ENCODE assay signal across 16 cellular contexts in genomic region chr2:41998201-41998781, GRCh38. TPM values are rescaled to one million over a fixed set of nuclear protein-coding genes. Genes with fewer than 3 reads are reported as not detected.
DNase-seq lines count a peak whose midpoint lies in the region; ATAC-seq and TF ChIP-seq lines count a peak whose summit lies in the region.
"Had no signal": no experiment of that assay in that cellular context is flagged by ENCODE, and none has a peak within 500 bp of the region (broad histone marks: within the 10 kb centered on the region; RNA-seq: fewer than 3 reads in every experiment).

No MANE protein-coding gene starts in this region.

- BruUV-seq in MCF 10A (replicated peaks; lab: Mats Ljungman, UMichigan), result no TSS peak

- H3K4me2 ChIP-seq in smooth muscle cell, result peak overlapping the region; percentile 64
- H3K4me2 ChIP-seq: BLaER1 treated with 17β-estradiol and CSF1 and Interleukin-3, amounts not matched to agents 10 nM and 100 nM had no signal

- POLR2A ChIA-PET in MCF 10A (lab: Yijun Ruan, JAX), result no interaction called here

- H3K27ac ChIP-seq in dorsolateral prefrontal cortex (peak overlapping the region in 30 of 59 donors; percentile 0 to 71 (median 36)), left lung (peak overlapping the region in 1 of 2 donors; percentile 62), smooth muscle cell (ENCODE audit: low read depth) (peak overlapping the region; percentile 64), caudate nucleus (ENCODE audit: low read depth, low read length) (no peak overlapping the region)
- H3K27ac ChIP-seq: BLaER1 treated with 17β-estradiol and CSF1 and Interleukin-3, amounts not matched to agents 10 nM and 100 nM; neutrophil had no signal

- peaks cover 2% of the 10 kb centered on the region for H3K9me3 Mint-ChIP-seq in MCF 10A (ENCODE audit: unreplicated experiment)

- no peak overlapping the region for H3K4me3 ChIP-seq in dorsolateral prefrontal cortex
- no peak overlapping the region for H3K4me3 ChIP-seq in left lung
- no peak overlapping the region for H3K4me3 ChIP-seq in smooth muscle cell
- H3K4me3 ChIP-seq: BLaER1 treated with 17β-estradiol and CSF1 and Interleukin-3, amounts not matched to agents 10 nM and 100 nM had no signal

- H3K9ac ChIP-seq in smooth muscle cell (ENCODE audit: low read depth), result no peak overlapping the region
- H3K9ac ChIP-seq: BLaER1 treated with 17β-estradiol and CSF1 and Interleukin-3, amounts not matched to agents 10 nM and 100 nM had no signal

- WGBS in smooth muscle cell (ENCODE audit: low lambda C conversion rate), result 41% methylated on average over 7 of the region's 7 CpGs

- no peaks in the 10 kb centered on the region for H4K20me1 ChIP-seq in smooth muscle cell (ENCODE audit: low read depth)
- H4K20me1 ChIP-seq: BLaER1 treated with 17β-estradiol and CSF1 and Interleukin-3, amounts not matched to agents 10 nM and 100 nM had no signal

- intact Hi-C loops in dorsolateral prefrontal cortex (cut with DNase I), result no loop called here
- intact Hi-C loops in left lung (cut with DNase I), result no loop called here
- intact Hi-C loops in MCF 10A (cut with micrococcal nuclease), result no loop called here

- peaks cover 24% of the 10 kb centered on the region for H3K27me3 Mint-ChIP-seq in MCF 10A (ENCODE audit: insufficient read depth, unreplicated experiment)

- no peak overlapping the region for H3K4me3 Mint-ChIP-seq in MCF 10A (ENCODE audit: unreplicated experiment)

- H2AFZ ChIP-seq in smooth muscle cell (ENCODE audit: low read depth), result peak overlapping the region; percentile 11

- peak; percentile 13 for ATAC-seq in left lung

- CTCF ChIA-PET in MCF 10A (lab: Yijun Ruan, JAX), result no interaction called here

- H3K36me3 ChIP-seq in left lung (no peaks in the 10 kb centered on the region), smooth muscle cell (ENCODE audit: low read depth) (no peaks in the 10 kb centered on the region)
- H3K36me3 ChIP-seq: neutrophil had no signal

- H3F3A ChIP-seq in smooth muscle cell (ENCODE audit: low read depth), result no peaks in the 10 kb centered on the region

- DNase-seq in ELF-1 (ENCODE audit: low read depth, low spot score), result peak; percentile 24
- DNase-seq in dorsolateral prefrontal cortex, result no peak
- no peak for DNase-seq in left lung
- DNase-seq in smooth muscle cell (lab: John Stamatoyannopoulos, UW; ENCODE audit: unreplicated experiment), result no peak
- no peak for DNase-seq in 8988T
- DNase-seq in MCF 10A (ENCODE audit: unreplicated experiment), result no peak
- DNase-seq in hepatic stellate cell (ENCODE audit: low spot score), result no peak
- no peak for DNase-seq in caudate nucleus (lab: John Stamatoyannopoulos, UW)
- DNase-seq: central memory CD4-positive, alpha-beta T cell; hypothalamus; kidney; NCI-H146; stimulated activated naive CD4-positive, alpha-beta T cell treated with Interleukin-2 at 50 U/mL for 16 hours; T1000 had no signal

- no peak overlapping the region for H3K27ac Mint-ChIP-seq in MCF 10A (ENCODE audit: low read depth, unreplicated experiment)

- no peaks in the 10 kb centered on the region for H3K79me2 ChIP-seq in smooth muscle cell (ENCODE audit: low read depth)

- no peaks in the 10 kb centered on the region for H3K4me1 ChIP-seq in left lung
- H3K4me1 ChIP-seq in smooth muscle cell (ENCODE audit: low read depth), result peaks cover 20% of the 10 kb centered on the region
- H3K4me1 ChIP-seq: BLaER1 treated with 17β-estradiol and CSF1 and Interleukin-3, amounts not matched to agents 10 nM and 100 nM had no signal

- H3K27me3 ChIP-seq in dorsolateral prefrontal cortex (no peaks in the 10 kb centered on the region), left lung (no peaks in the 10 kb centered on the region), smooth muscle cell (ENCODE audit: low read depth) (no peaks in the 10 kb centered on the region)
- H3K27me3 ChIP-seq: BLaER1 treated with 17β-estradiol and CSF1 and Interleukin-3, amounts not matched to agents 10 nM and 100 nM; neutrophil had no signal

- H3K36me3 Mint-ChIP-seq in MCF 10A (ENCODE audit: insufficient read depth, unreplicated experiment), result no peaks in the 10 kb centered on the region

- TF ChIP-seq CTCF in dorsolateral prefrontal cortex (IDR thresholded peaks at IDR 0.05 in 54 of 56, conservative IDR thresholded peaks at IDR 0.05 in 2 of 56; ENCODE audit: low read depth in 1 of 56, partially characterized antibody in 56 of 56) (no peak), left lung (IDR thresholded peaks at IDR 0.05) (no peak), smooth muscle cell (IDR thresholded peaks at IDR 0.05; ENCODE audit: borderline replicate concordance, insufficient read depth, poor library complexity, severe bottlenecking) (no peak), MCF 10A (IDR thresholded peaks at IDR 0.05; ENCODE audit: unreplicated experiment) (no peak)

- peaks cover 0 to under 1% of the 10 kb centered on the region in 2 donors for H3K9me3 ChIP-seq in left lung
- H3K9me3 ChIP-seq in smooth muscle cell (replicated peaks; ENCODE audit: low read depth), result no peaks in the 10 kb centered on the region
- H3K9me3 ChIP-seq: neutrophil had no signal

- no peaks in the 10 kb centered on the region for H3K4me1 Mint-ChIP-seq in MCF 10A (ENCODE audit: insufficient read depth, unreplicated experiment)

RNA-seq across cellular contexts. Expression of gene PKDCC, which starts 49.5 kb away (rescaled TPM):
- 10 to 100 TPM; 26.5 to 91.2 (median 49.3) TPM for total RNA-seq in dorsolateral prefrontal cortex
- total RNA-seq in left lung, result 10 to 100 TPM; 63.1 to 68.2 TPM
- 15.2 and 22.9 TPM in 2 replicates for total RNA-seq in smooth muscle cell
- polyA plus RNA-seq in smooth muscle cell, result 5.1 and 12.2 TPM in 2 replicates
- total RNA-seq in MCF 10A (2022), result 0.49 and 0.96 TPM in 2 replicates
